In genomic region chr1:227758366-227758765, GRCh38 we compare ENCODE assay signal across 13 cellular contexts. TPM values are rescaled to one million over a fixed set of nuclear protein-coding genes. Genes with fewer than 3 reads are reported as not detected.
A peak's percentile ranks its signal among the peaks of the same experiment; 100 is the strongest.
DNase-seq lines count a peak whose midpoint lies in the region; ATAC-seq and TF ChIP-seq lines count a peak whose summit lies in the region.
"Had no signal": no experiment of that assay in that cellular context is flagged by ENCODE, and none has a peak within 500 bp of the region (broad histone marks: within the 10 kb centered on the region; RNA-seq: fewer than 3 reads in every experiment).

No MANE protein-coding gene starts in this region.

- H3K27ac ChIP-seq in RWPE2 (ENCODE audit: poor library complexity, severe bottlenecking) (peak overlapping the region; percentile 66), WERI-Rb-1 (no peak overlapping the region)

- no peaks in the 10 kb centered on the region for H3K9me3 Mint-ChIP-seq in nephron progenitor cell
- H3K9me3 Mint-ChIP-seq: endodermal cell had no signal

- H3K36me3 Mint-ChIP-seq in nephron progenitor cell (ENCODE audit: low read depth): peaks cover 28% of the 10 kb centered on the region

- H3K4me1 ChIP-seq in RWPE2 (ENCODE audit: insufficient read depth, poor library complexity, severe bottlenecking) (peaks cover 7% of the 10 kb centered on the region), mucosa of descending colon (ENCODE audit: low read depth) (peaks cover 28% of the 10 kb centered on the region)

- H3K9me3 ChIP-seq in RWPE2 (ENCODE audit: severe bottlenecking) (no peaks in the 10 kb centered on the region), mucosa of descending colon (no peaks in the 10 kb centered on the region), WERI-Rb-1 (ENCODE audit: severe bottlenecking) (no peaks in the 10 kb centered on the region)

- DNase-seq in GM13977 (ENCODE audit: low spot score) (peak; percentile 72), RWPE2 (ENCODE audit: low spot score) (no peak), nephron progenitor cell (no peak), NCI-H82 treated with DMSO at 0.1 percent for 48 hours (lab: John Stamatoyannopoulos, UW; ENCODE audit: unreplicated experiment) (no peak), omental fat pad (ENCODE audit: low spot score) (no peak), mucosa of descending colon (no peak), WERI-Rb-1 (no peak)
- DNase-seq: activated gamma-delta T cell treated with Interleukin-2 at 50 U/mL for 16 hours, endodermal cell, Kasumi-1, NCI-H526 treated with DMSO at 0.1 percent for 48 hours had no signal

- H3K4me1 Mint-ChIP-seq in nephron progenitor cell: no peaks in the 10 kb centered on the region
- H3K4me1 Mint-ChIP-seq: endodermal cell had no signal

- H3K4me3 ChIP-seq in RWPE2 (ENCODE audit: severe bottlenecking): no peak overlapping the region
- H3K4me3 ChIP-seq in mucosa of descending colon: no peak overlapping the region
- no peak overlapping the region for H3K4me3 ChIP-seq in WERI-Rb-1 (ENCODE audit: low read depth, low read length)

- intact Hi-C loops in mucosa of descending colon (cut with DNase I, micrococcal nuclease): loop anchor here in 1 of 2 donors (10.0 kb wide), 1 partner anchor 186 kb away; the partner anchor contains the start of gene WNT9A

- H3K27ac Mint-ChIP-seq in nephron progenitor cell: peak overlapping the region; percentile 57

- in situ Hi-C loops in GM13977 (cut with MboI; ENCODE audit: low pct_unique_long_range_greater_than_20kb, low sequenced_read_pairs, unreplicated experiment): no loop called here

- no peak overlapping the region for H3K4me3 Mint-ChIP-seq in nephron progenitor cell
- H3K4me3 Mint-ChIP-seq: endodermal cell had no signal

- ATAC-seq in GM21390 (IDR thresholded peaks at IDR 0.05; ENCODE audit: unreplicated experiment) (peak; percentile 41), RWPE2 (ENCODE audit: low read depth) (no peak), omental fat pad (ENCODE audit: low FRiP score) (no peak), mucosa of descending colon (no peak)

- peaks cover 6% of the 10 kb centered on the region for H3K27me3 Mint-ChIP-seq in nephron progenitor cell (ENCODE audit: low read depth, poor library complexity)

- no peak for TF ChIP-seq CTCF in GM13977 (IDR thresholded peaks at IDR 0.05; ENCODE audit: extremely low read depth, insufficient read depth, missing control alignments)
- TF ChIP-seq CTCF in RWPE2 (IDR thresholded peaks at IDR 0.05; ENCODE audit: poor library complexity, severe bottlenecking): no peak
- TF ChIP-seq CTCF in nephron progenitor cell (IDR thresholded peaks at IDR 0.05): no peak
- TF ChIP-seq CTCF in omental fat pad (IDR thresholded peaks at IDR 0.05): no peak
- TF ChIP-seq CTCF in mucosa of descending colon (IDR thresholded peaks at IDR 0.05): no peak
- no peak for TF ChIP-seq CTCF in WERI-Rb-1 (IDR thresholded peaks at IDR 0.05; ENCODE audit: low read depth, low read length)

- H3K27me3 ChIP-seq in RWPE2 (ENCODE audit: insufficient read depth, poor library complexity, severe bottlenecking): no peaks in the 10 kb centered on the region
- no peaks in the 10 kb centered on the region for H3K27me3 ChIP-seq in WERI-Rb-1 (ENCODE audit: insufficient read depth, low read depth, severe bottlenecking)

- H3K36me3 ChIP-seq in RWPE2 (ENCODE audit: low read depth): peaks cover 11% of the 10 kb centered on the region; the same call in 1 of the 2 replicates
- no peaks in the 10 kb centered on the region for H3K36me3 ChIP-seq in mucosa of descending colon (ENCODE audit: low read depth)
- no peaks in the 10 kb centered on the region for H3K36me3 ChIP-seq in WERI-Rb-1

RNA-seq across cellular contexts. Expression of gene SNAP47, which starts 23.1 kb away (rescaled TPM):
- total RNA-seq in omental fat pad (10 to 100 TPM; 23.7 to 63.2 (median 31.2) TPM), mucosa of descending colon (10 to 100 TPM; 16.4 to 31.9 (median 27.6) TPM)

RNA-seq across cellular contexts. Expression of gene JMJD4, which starts 23.3 kb away (rescaled TPM):
- 10 to 100 TPM; 22.7 to 33.9 (median 25.1) TPM for total RNA-seq in omental fat pad
- total RNA-seq in mucosa of descending colon: 10 to 100 TPM; 12.3 to 18.1 (median 13.8) TPM

RNA-seq across cellular contexts. Expression of gene PRSS38, which starts 57.1 kb away (rescaled TPM):
- not detected for total RNA-seq in omental fat pad
- total RNA-seq in mucosa of descending colon: not detected
- total RNA-seq: endodermal cell, osteocyte had no signal
